ENCODE assay signal across 1 cellular context in the genomic region with DNA sequence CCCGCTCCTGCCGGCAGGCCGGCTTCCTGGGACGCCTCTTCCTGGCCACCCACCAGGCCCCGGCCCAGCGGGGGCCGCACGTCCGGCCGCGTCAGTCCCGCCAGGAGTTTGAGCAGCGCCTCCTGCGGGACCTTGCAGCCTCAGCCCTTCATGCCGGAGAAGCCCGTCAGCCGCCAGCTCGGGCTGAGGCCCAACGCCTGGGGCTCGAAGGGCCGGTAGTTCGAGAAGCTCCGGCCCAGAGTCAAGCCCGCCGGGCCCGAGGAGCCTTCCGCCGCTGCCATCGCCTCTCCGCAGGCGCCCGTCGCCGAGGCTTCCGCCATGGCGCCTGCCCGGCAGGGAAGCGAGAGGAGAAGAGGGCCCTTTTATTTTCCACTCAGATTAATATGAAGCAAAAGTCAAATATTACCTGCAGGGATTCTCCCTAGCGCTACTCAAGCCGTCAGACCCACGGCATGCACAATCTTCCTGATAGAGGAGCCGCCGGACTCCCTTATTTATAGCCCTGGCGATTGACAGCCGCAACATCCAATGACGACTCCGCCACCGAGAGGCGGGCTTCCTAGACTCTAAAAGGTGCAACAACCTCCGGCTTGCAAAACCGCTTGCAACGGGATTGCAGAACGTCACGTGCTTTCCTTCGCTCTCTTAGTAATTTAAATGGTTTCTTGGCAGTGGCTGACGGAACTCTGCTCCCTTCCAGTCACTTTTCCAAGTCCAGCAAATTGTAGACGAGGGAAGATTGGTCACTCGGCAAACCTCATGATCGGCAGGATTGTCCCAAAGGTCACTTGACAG.
TF ChIP-seq lines count a peak whose summit lies in the region.

A gene with protein sequence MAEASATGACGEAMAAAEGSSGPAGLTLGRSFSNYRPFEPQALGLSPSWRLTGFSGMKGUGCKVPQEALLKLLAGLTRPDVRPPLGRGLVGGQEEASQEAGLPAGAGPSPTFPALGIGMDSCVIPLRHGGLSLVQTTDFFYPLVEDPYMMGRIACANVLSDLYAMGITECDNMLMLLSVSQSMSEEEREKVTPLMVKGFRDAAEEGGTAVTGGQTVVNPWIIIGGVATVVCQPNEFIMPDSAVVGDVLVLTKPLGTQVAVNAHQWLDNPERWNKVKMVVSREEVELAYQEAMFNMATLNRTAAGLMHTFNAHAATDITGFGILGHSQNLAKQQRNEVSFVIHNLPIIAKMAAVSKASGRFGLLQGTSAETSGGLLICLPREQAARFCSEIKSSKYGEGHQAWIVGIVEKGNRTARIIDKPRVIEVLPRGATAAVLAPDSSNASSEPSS (minus strand): TSS at position 467 of the 795 bp plus-strand sequence. CDS start 147 bp downstream, at position 320.

TF ChIP-seq in HepG2, 621 proteins besides CTCF, POLR2A, EP300 and RAD21 (continued from another document and continues in another):
- TF ChIP-seq, protein P1, sequence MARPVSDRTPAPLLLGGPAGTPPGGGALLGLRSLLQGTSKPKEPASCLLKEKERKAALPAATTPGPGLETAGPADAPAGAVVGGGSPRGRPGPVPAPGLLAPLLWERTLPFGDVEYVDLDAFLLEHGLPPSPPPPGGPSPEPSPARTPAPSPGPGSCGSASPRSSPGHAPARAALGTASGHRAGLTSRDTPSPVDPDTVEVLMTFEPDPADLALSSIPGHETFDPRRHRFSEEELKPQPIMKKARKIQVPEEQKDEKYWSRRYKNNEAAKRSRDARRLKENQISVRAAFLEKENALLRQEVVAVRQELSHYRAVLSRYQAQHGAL (CRISPR knock-in tag; IDR thresholded peaks at IDR 0.05; ENCODE audit: not compliant biosample characterization) = no peak
- no peak for TF ChIP-seq ZFP41 (CRISPR knock-in tag; IDR thresholded peaks at IDR 0.05; ENCODE audit: borderline replicate concordance)
- no peak for TF ChIP-seq IKZF4 (CRISPR knock-in tag; IDR thresholded peaks at IDR 0.05; ENCODE audit: borderline replicate concordance, low read depth, not compliant biosample characterization)
- 0 out of 2 replicates have a peak, but pooled peaks have one; percentile 55 for TF ChIP-seq ZKSCAN8 (CRISPR knock-in tag; IDR thresholded peaks at IDR 0.05; ENCODE audit: borderline replicate concordance)
- TF ChIP-seq, protein P2, sequence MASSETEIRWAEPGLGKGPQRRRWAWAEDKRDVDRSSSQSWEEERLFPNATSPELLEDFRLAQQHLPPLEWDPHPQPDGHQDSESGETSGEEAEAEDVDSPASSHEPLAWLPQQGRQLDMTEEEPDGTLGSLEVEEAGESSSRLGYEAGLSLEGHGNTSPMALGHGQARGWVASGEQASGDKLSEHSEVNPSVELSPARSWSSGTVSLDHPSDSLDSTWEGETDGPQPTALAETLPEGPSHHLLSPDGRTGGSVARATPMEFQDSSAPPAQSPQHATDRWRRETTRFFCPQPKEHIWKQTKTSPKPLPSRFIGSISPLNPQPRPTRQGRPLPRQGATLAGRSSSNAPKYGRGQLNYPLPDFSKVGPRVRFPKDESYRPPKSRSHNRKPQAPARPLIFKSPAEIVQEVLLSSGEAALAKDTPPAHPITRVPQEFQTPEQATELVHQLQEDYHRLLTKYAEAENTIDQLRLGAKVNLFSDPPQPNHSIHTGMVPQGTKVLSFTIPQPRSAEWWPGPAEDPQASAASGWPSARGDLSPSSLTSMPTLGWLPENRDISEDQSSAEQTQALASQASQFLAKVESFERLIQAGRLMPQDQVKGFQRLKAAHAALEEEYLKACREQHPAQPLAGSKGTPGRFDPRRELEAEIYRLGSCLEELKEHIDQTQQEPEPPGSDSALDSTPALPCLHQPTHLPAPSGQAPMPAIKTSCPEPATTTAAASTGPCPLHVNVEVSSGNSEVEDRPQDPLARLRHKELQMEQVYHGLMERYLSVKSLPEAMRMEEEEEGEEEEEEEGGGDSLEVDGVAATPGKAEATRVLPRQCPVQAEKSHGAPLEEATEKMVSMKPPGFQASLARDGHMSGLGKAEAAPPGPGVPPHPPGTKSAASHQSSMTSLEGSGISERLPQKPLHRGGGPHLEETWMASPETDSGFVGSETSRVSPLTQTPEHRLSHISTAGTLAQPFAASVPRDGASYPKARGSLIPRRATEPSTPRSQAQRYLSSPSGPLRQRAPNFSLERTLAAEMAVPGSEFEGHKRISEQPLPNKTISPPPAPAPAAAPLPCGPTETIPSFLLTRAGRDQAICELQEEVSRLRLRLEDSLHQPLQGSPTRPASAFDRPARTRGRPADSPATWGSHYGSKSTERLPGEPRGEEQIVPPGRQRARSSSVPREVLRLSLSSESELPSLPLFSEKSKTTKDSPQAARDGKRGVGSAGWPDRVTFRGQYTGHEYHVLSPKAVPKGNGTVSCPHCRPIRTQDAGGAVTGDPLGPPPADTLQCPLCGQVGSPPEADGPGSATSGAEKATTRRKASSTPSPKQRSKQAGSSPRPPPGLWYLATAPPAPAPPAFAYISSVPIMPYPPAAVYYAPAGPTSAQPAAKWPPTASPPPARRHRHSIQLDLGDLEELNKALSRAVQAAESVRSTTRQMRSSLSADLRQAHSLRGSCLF (CRISPR knock-in tag; IDR thresholded peaks at IDR 0.05; ENCODE audit: borderline replicate concordance) = no peak
- TF ChIP-seq KDM6A (CRISPR knock-in tag; IDR thresholded peaks at IDR 0.05; ENCODE audit: low read depth) = no peak
- TF ChIP-seq, protein P3, sequence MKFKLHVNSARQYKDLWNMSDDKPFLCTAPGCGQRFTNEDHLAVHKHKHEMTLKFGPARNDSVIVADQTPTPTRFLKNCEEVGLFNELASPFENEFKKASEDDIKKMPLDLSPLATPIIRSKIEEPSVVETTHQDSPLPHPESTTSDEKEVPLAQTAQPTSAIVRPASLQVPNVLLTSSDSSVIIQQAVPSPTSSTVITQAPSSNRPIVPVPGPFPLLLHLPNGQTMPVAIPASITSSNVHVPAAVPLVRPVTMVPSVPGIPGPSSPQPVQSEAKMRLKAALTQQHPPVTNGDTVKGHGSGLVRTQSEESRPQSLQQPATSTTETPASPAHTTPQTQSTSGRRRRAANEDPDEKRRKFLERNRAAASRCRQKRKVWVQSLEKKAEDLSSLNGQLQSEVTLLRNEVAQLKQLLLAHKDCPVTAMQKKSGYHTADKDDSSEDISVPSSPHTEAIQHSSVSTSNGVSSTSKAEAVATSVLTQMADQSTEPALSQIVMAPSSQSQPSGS (CRISPR knock-in tag; IDR thresholded peaks at IDR 0.05) = peak; percentile 56; the same call in 1 of the 2 replicates
- no peak for TF ChIP-seq ZNF737 (CRISPR knock-in tag; IDR thresholded peaks at IDR 0.05; ENCODE audit: borderline replicate concordance)
- peak; percentile 63; the same call in 1 of the 2 replicates for TF ChIP-seq IRX3 (CRISPR knock-in tag; IDR thresholded peaks at IDR 0.05; ENCODE audit: borderline replicate concordance, low read depth)
- peak; percentile 90 for TF ChIP-seq ZBTB38 (CRISPR knock-in tag; IDR thresholded peaks at IDR 0.05)
- TF ChIP-seq, protein P4, sequence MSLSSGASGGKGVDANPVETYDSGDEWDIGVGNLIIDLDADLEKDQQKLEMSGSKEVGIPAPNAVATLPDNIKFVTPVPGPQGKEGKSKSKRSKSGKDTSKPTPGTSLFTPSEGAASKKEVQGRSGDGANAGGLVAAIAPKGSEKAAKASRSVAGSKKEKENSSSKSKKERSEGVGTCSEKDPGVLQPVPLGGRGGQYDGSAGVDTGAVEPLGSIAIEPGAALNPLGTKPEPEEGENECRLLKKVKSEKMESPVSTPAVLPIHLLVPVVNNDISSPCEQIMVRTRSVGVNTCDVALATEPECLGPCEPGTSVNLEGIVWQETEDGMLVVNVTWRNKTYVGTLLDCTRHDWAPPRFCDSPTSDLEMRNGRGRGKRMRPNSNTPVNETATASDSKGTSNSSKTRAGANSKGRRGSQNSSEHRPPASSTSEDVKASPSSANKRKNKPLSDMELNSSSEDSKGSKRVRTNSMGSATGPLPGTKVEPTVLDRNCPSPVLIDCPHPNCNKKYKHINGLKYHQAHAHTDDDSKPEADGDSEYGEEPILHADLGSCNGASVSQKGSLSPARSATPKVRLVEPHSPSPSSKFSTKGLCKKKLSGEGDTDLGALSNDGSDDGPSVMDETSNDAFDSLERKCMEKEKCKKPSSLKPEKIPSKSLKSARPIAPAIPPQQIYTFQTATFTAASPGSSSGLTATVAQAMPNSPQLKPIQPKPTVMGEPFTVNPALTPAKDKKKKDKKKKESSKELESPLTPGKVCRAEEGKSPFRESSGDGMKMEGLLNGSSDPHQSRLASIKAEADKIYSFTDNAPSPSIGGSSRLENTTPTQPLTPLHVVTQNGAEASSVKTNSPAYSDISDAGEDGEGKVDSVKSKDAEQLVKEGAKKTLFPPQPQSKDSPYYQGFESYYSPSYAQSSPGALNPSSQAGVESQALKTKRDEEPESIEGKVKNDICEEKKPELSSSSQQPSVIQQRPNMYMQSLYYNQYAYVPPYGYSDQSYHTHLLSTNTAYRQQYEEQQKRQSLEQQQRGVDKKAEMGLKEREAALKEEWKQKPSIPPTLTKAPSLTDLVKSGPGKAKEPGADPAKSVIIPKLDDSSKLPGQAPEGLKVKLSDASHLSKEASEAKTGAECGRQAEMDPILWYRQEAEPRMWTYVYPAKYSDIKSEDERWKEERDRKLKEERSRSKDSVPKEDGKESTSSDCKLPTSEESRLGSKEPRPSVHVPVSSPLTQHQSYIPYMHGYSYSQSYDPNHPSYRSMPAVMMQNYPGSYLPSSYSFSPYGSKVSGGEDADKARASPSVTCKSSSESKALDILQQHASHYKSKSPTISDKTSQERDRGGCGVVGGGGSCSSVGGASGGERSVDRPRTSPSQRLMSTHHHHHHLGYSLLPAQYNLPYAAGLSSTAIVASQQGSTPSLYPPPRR (CRISPR knock-in tag; IDR thresholded peaks at IDR 0.05; ENCODE audit: borderline replicate concordance) = peak; percentile 61; the same call in 1 of the 2 replicates
- peak; percentile 36 for TF ChIP-seq ZNF317 (CRISPR knock-in tag; IDR thresholded peaks at IDR 0.05)
- TF ChIP-seq, protein P5, sequence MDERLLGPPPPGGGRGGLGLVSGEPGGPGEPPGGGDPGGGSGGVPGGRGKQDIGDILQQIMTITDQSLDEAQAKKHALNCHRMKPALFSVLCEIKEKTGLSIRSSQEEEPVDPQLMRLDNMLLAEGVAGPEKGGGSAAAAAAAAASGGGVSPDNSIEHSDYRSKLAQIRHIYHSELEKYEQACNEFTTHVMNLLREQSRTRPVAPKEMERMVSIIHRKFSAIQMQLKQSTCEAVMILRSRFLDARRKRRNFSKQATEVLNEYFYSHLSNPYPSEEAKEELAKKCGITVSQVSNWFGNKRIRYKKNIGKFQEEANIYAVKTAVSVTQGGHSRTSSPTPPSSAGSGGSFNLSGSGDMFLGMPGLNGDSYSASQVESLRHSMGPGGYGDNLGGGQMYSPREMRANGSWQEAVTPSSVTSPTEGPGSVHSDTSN (CRISPR knock-in tag; IDR thresholded peaks at IDR 0.05) = peak; percentile 97
- TF ChIP-seq, protein P6, sequence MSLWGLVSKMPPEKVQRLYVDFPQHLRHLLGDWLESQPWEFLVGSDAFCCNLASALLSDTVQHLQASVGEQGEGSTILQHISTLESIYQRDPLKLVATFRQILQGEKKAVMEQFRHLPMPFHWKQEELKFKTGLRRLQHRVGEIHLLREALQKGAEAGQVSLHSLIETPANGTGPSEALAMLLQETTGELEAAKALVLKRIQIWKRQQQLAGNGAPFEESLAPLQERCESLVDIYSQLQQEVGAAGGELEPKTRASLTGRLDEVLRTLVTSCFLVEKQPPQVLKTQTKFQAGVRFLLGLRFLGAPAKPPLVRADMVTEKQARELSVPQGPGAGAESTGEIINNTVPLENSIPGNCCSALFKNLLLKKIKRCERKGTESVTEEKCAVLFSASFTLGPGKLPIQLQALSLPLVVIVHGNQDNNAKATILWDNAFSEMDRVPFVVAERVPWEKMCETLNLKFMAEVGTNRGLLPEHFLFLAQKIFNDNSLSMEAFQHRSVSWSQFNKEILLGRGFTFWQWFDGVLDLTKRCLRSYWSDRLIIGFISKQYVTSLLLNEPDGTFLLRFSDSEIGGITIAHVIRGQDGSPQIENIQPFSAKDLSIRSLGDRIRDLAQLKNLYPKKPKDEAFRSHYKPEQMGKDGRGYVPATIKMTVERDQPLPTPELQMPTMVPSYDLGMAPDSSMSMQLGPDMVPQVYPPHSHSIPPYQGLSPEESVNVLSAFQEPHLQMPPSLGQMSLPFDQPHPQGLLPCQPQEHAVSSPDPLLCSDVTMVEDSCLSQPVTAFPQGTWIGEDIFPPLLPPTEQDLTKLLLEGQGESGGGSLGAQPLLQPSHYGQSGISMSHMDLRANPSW (CRISPR knock-in tag; IDR thresholded peaks at IDR 0.05; ENCODE audit: borderline replicate concordance) = no peak
- no peak for TF ChIP-seq PCBP1 (IDR thresholded peaks at IDR 0.05; ENCODE audit: borderline replicate concordance, low read depth, low read length)
- no peak for TF ChIP-seq SMARCE1 (IDR thresholded peaks at IDR 0.05; ENCODE audit: borderline replicate concordance)
- TF ChIP-seq ZMAT3 (CRISPR knock-in tag; conservative IDR thresholded peaks at IDR 0.05) = no peak; the same call in 1 of the 2 replicates
- 0 out of 2 replicates have a peak, but pooled peaks have one; percentile 40 for TF ChIP-seq ZNF660 (CRISPR knock-in tag; IDR thresholded peaks at IDR 0.05; ENCODE audit: borderline replicate concordance, low read depth)
- TF ChIP-seq ZNF768 (CRISPR knock-in tag; IDR thresholded peaks at IDR 0.05) = peak; percentile 40; the same call in 1 of the 2 replicates
- TF ChIP-seq ZNF614 (CRISPR knock-in tag; IDR thresholded peaks at IDR 0.05; ENCODE audit: borderline replicate concordance) = 0 out of 2 replicates have a peak, but pooled peaks have one; percentile 18
- TF ChIP-seq, protein P7, sequence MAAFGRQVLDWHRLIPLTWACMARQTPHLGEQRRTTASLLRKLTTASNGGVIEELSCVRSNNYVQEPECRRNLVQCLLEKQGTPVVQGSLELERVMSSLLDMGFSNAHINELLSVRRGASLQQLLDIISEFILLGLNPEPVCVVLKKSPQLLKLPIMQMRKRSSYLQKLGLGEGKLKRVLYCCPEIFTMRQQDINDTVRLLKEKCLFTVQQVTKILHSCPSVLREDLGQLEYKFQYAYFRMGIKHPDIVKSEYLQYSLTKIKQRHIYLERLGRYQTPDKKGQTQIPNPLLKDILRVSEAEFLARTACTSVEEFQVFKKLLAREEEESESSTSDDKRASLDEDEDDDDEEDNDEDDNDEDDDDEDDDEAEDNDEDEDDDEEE (CRISPR knock-in tag; IDR thresholded peaks at IDR 0.05) = peak; percentile 88; the same call in 1 of the 2 replicates
- TF ChIP-seq, protein P8, sequence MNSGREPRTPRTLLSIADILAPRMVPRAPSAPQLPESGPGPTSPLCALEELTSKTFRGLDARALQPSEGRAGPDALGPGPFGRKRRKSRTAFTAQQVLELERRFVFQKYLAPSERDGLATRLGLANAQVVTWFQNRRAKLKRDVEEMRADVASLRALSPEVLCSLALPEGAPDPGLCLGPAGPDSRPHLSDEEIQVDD (CRISPR knock-in tag; IDR thresholded peaks at IDR 0.05; ENCODE audit: borderline replicate concordance) = no peak
- no peak for TF ChIP-seq ZNF674 (CRISPR knock-in tag; IDR thresholded peaks at IDR 0.05; ENCODE audit: low read depth)
- TF ChIP-seq ZNF274 (CRISPR knock-in tag; IDR thresholded peaks at IDR 0.05) = no peak
- TF ChIP-seq ZNF253 (CRISPR knock-in tag; IDR thresholded peaks at IDR 0.05; ENCODE audit: borderline replicate concordance) = no peak
- TF ChIP-seq NCOR1 (IDR thresholded peaks at IDR 0.05; ENCODE audit: borderline replicate concordance, low read length) = peak; percentile 66; the same call in 1 of the 2 replicates
- TF ChIP-seq GFI1 (CRISPR knock-in tag; IDR thresholded peaks at IDR 0.05; ENCODE audit: borderline replicate concordance) = 0 out of 2 replicates have a peak, but pooled peaks have one; percentile 25
- TF ChIP-seq ZSCAN20 (CRISPR knock-in tag; IDR thresholded peaks at IDR 0.05; ENCODE audit: borderline replicate concordance) = no peak; the same call in 1 of the 2 replicates
